ENCODE assay signal across 7 cellular contexts in genomic region chr5:92518318-92518913, GRCh38.
DNase-seq lines count a peak whose midpoint lies in the region; ATAC-seq and TF ChIP-seq lines count a peak whose summit lies in the region.

No MANE protein-coding gene starts in this region.

- no peak overlapping the region for H3K4me3 ChIP-seq in RWPE2 (ENCODE audit: severe bottlenecking)
- no peak overlapping the region for H3K4me3 ChIP-seq in cardiac muscle cell
- peak overlapping the region; percentile 24 to 56 for H3K4me3 ChIP-seq in stomach smooth muscle (ENCODE audit: low read length in 2 of 2)

- DNase-seq in RWPE2 (ENCODE audit: low spot score) (no peak), cardiac muscle cell (ENCODE audit: low read depth in 1 of 2, low spot score in 1 of 2) (peak; percentile 43 to 67)
- no peak for DNase-seq in activated CD4-positive, alpha-beta T cell treated with anti-CD3 and anti-CD28 coated beads for 4 hours

- TF ChIP-seq CTCF in GM12873 (IDR thresholded peaks at IDR 0.05; ENCODE audit: insufficient read depth, low read depth, low read length, missing control alignments) (peak; percentile 81), RWPE2 (IDR thresholded peaks at IDR 0.05; ENCODE audit: poor library complexity, severe bottlenecking) (peak; percentile 86), cardiac muscle cell (IDR thresholded peaks at IDR 0.05; ENCODE audit: low read depth, low read length) (peak; percentile 78)

- H3K9me3 ChIP-seq in RWPE2 (ENCODE audit: severe bottlenecking) = no peaks in the 10 kb centered on the region
- H3K9me3 ChIP-seq in cardiac muscle cell (ENCODE audit: low read depth) = no peaks in the 10 kb centered on the region
- H3K9me3 ChIP-seq in stomach smooth muscle (ENCODE audit: control insufficient read depth in 2 of 2, low read length in 2 of 2) = peaks cover under 1 to 3% of the 10 kb centered on the region in 2 donors

- no peak overlapping the region for H3K27ac ChIP-seq in RWPE2 (ENCODE audit: poor library complexity, severe bottlenecking)
- no peak overlapping the region for H3K27ac ChIP-seq in cardiac muscle cell
- H3K27ac ChIP-seq in stomach smooth muscle (ENCODE audit: low read length) = no peak overlapping the region

- H3K9ac ChIP-seq in stomach smooth muscle (ENCODE audit: low read length in 2 of 2) = no peak overlapping the region

- H3K4me1 ChIP-seq in RWPE2 (ENCODE audit: insufficient read depth, poor library complexity, severe bottlenecking) (peaks cover 12% of the 10 kb centered on the region), cardiac muscle cell (ENCODE audit: low read depth) (no peaks in the 10 kb centered on the region), stomach smooth muscle (ENCODE audit: control insufficient read depth, insufficient read depth, low read length) (no peaks in the 10 kb centered on the region)

- ATAC-seq in GM21367 (IDR thresholded peaks at IDR 0.05; ENCODE audit: unreplicated experiment) = peak; percentile 98
- ATAC-seq in HG03457 (IDR thresholded peaks at IDR 0.05; ENCODE audit: unreplicated experiment) = peak; percentile 100
- peak; percentile 91 for ATAC-seq in RWPE2 (ENCODE audit: low read depth)

- H3K36me3 ChIP-seq in RWPE2 (ENCODE audit: low read depth) = no peaks in the 10 kb centered on the region
- no peaks in the 10 kb centered on the region for H3K36me3 ChIP-seq in cardiac muscle cell
- no peaks in the 10 kb centered on the region for H3K36me3 ChIP-seq in stomach smooth muscle (ENCODE audit: control insufficient read depth in 2 of 2, insufficient read depth in 2 of 2, low read length in 2 of 2)

- no peaks in the 10 kb centered on the region for H3K27me3 ChIP-seq in RWPE2 (ENCODE audit: insufficient read depth, poor library complexity, severe bottlenecking)
- H3K27me3 ChIP-seq in cardiac muscle cell = no peaks in the 10 kb centered on the region
- H3K27me3 ChIP-seq in stomach smooth muscle (ENCODE audit: control insufficient read depth in 1 of 2, insufficient read depth in 2 of 2, low read length in 2 of 2) = no peaks in the 10 kb centered on the region

Comparison
In these comparisons a context has a peak if more than half of its experiments do, and no peak if none do; other contexts are left out.
1. DNase-seq: peak in cardiac muscle cell (2 of 2); none in RWPE2 (single experiment) and activated CD4-positive, alpha-beta T cell treated with anti-CD3 and anti-CD28 coated beads for 4 hours (0 of 2).
2. H3K4me3 ChIP-seq: peak in stomach smooth muscle (2 of 2); none in RWPE2 (single experiment) and cardiac muscle cell (single experiment).
3. Peak in every context shown above with its lines, with median percentiles within 50 percentile points of each other: CTCF ChIP-seq and ATAC-seq.